8 cellular contexts compared by ENCODE assay signal in the genomic region with DNA sequence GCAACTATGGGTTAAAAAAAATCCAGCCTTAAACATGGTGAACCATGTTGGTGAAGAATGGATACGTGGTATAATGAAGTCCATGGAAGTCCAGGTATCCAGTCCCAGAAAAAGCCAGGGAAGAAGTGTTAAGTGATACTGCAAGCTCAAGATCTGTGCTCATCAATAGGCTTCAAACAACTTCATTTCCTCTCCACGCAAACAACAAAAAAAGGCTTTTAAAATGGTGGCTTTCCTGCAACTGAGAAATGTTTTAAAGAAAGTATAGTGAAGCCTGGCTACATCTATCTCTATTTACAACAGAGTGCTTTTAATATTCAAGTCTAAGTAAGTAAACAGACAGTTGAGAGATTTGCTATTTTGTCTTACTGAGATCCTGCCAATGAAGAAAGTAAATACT. TPM values are rescaled to one million over a fixed set of nuclear protein-coding genes. Genes with fewer than 3 reads are reported as not detected.
A peak's percentile ranks its signal among the peaks of the same experiment; 100 is the strongest.
DNase-seq lines count a peak whose midpoint lies in the region; ATAC-seq and TF ChIP-seq lines count a peak whose summit lies in the region.

No MANE protein-coding gene starts in this region.

- TF ChIP-seq CTCF in activated CD8-positive, alpha-beta T cell treated with anti-CD3 and anti-CD28 coated beads for 36 hours (IDR thresholded peaks at IDR 0.05), result no peak

- POLR2A ChIA-PET in activated CD8-positive, alpha-beta T cell treated with anti-CD3 and anti-CD28 coated beads for 36 hours (lab: Charles Lee), result interaction anchor here (1.3 to 1.4 kb wide), 2 partner anchors 11 to 34 kb away, joined by 3 to 5 read pairs; no protein-coding TSS in a partner anchor
- POLR2A ChIA-PET in HEK293T (lab: Yijun Ruan, JAX), result no interaction called here

- no peak for DNase-seq in activated CD4-positive, alpha-beta T cell treated with anti-CD3 and anti-CD28 coated beads, Interleukin-2, amount 10 ng/mL, durations not matched to agents 24 days and 14 days
- DNase-seq in activated CD4-positive, alpha-beta T cell treated with anti-CD3 and anti-CD28 coated beads for 48 hours, result no peak
- DNase-seq in activated CD8-positive, alpha-beta T cell treated with anti-CD3 and anti-CD28 coated beads for 36 hours, result no peak
- DNase-seq in stimulated activated naive CD8-positive, alpha-beta T cell treated with anti-CD3 and anti-CD28 coated beads, Interleukin-15, amount 100 ng/mL, for 72 hours, result no peak
- DNase-seq in HEK293T (ENCODE audit: extremely low spot score) (no peak), GF-D8 (lab: John Stamatoyannopoulos, UW) (no peak)

- H3K9me3 Mint-ChIP-seq in activated CD4-positive, alpha-beta T cell treated with anti-CD3 and anti-CD28 coated beads, Interleukin-2, amount 10 ng/mL, durations not matched to agents 24 days and 14 days, result no peaks in the 10 kb centered on the region
- no peaks in the 10 kb centered on the region for H3K9me3 Mint-ChIP-seq in activated CD8-positive, alpha-beta T cell treated with anti-CD3 and anti-CD28 coated beads for 36 hours
- no peaks in the 10 kb centered on the region for H3K9me3 Mint-ChIP-seq in stimulated activated naive CD8-positive, alpha-beta T cell treated with anti-CD3 and anti-CD28 coated beads, Interleukin-15, amount 100 ng/mL, for 72 hours

- peak overlapping the region; percentile 87 for H3K27ac Mint-ChIP-seq in activated CD4-positive, alpha-beta T cell treated with anti-CD3 and anti-CD28 coated beads, Interleukin-2, amount 10 ng/mL, durations not matched to agents 24 days and 14 days
- H3K27ac Mint-ChIP-seq in activated CD8-positive, alpha-beta T cell treated with anti-CD3 and anti-CD28 coated beads for 36 hours, result peak overlapping the region; percentile 87
- peak overlapping the region; percentile 86 to 97 for H3K27ac Mint-ChIP-seq in stimulated activated naive CD8-positive, alpha-beta T cell treated with anti-CD3 and anti-CD28 coated beads, Interleukin-15, amount 100 ng/mL, for 72 hours

- no peak for ATAC-seq in activated CD8-positive, alpha-beta T cell treated with anti-CD3 and anti-CD28 coated beads for 36 hours
- ATAC-seq in stimulated activated naive CD8-positive, alpha-beta T cell treated with anti-CD3 and anti-CD28 coated beads, Interleukin-15, amount 100 ng/mL, for 72 hours, result no peak
- ATAC-seq in HG02759 (IDR thresholded peaks at IDR 0.05; ENCODE audit: unreplicated experiment), result no peak

- H3K9me3 ChIP-seq in iPS-18c (ENCODE audit: control insufficient read depth, insufficient read depth, low read length), result no peaks in the 10 kb centered on the region

- no peaks in the 10 kb centered on the region for H3K27me3 Mint-ChIP-seq in activated CD4-positive, alpha-beta T cell treated with anti-CD3 and anti-CD28 coated beads, Interleukin-2, amount 10 ng/mL, durations not matched to agents 24 days and 14 days
- H3K27me3 Mint-ChIP-seq in activated CD8-positive, alpha-beta T cell treated with anti-CD3 and anti-CD28 coated beads for 36 hours, result no peaks in the 10 kb centered on the region
- no peaks in the 10 kb centered on the region for H3K27me3 Mint-ChIP-seq in stimulated activated naive CD8-positive, alpha-beta T cell treated with anti-CD3 and anti-CD28 coated beads, Interleukin-15, amount 100 ng/mL, for 72 hours

- H3K4me1 Mint-ChIP-seq in activated CD4-positive, alpha-beta T cell treated with anti-CD3 and anti-CD28 coated beads, Interleukin-2, amount 10 ng/mL, durations not matched to agents 24 days and 14 days, result peaks cover 45% of the 10 kb centered on the region
- peaks cover 57% of the 10 kb centered on the region for H3K4me1 Mint-ChIP-seq in activated CD8-positive, alpha-beta T cell treated with anti-CD3 and anti-CD28 coated beads for 36 hours (ENCODE audit: low read depth)
- peaks cover 52% of the 10 kb centered on the region for H3K4me1 Mint-ChIP-seq in stimulated activated naive CD8-positive, alpha-beta T cell treated with anti-CD3 and anti-CD28 coated beads, Interleukin-15, amount 100 ng/mL, for 72 hours

- peak overlapping the region; percentile 5 for H3K4me3 ChIP-seq in iPS-18c (ENCODE audit: insufficient read depth, low read depth, low read length)

- CTCF ChIA-PET in activated CD8-positive, alpha-beta T cell treated with anti-CD3 and anti-CD28 coated beads for 36 hours (lab: Charles Lee), result interaction anchor here (1.3 to 3.1 kb wide), 6 partner anchors 12 to 197 kb away, joined by 3 to 12 read pairs (median 4); no protein-coding TSS in a partner anchor
- CTCF ChIA-PET in HEK293T (lab: Yijun Ruan, JAX), result interaction anchor here (0.5 kb wide), 1 partner anchor 151 kb away, joined by 3 read pairs; no protein-coding TSS in a partner anchor

- peak overlapping the region; percentile 86 for H3K4me3 Mint-ChIP-seq in activated CD4-positive, alpha-beta T cell treated with anti-CD3 and anti-CD28 coated beads, Interleukin-2, amount 10 ng/mL, durations not matched to agents 24 days and 14 days
- peak overlapping the region; percentile 88 for H3K4me3 Mint-ChIP-seq in activated CD8-positive, alpha-beta T cell treated with anti-CD3 and anti-CD28 coated beads for 36 hours
- peak overlapping the region; percentile 68 to 86 for H3K4me3 Mint-ChIP-seq in stimulated activated naive CD8-positive, alpha-beta T cell treated with anti-CD3 and anti-CD28 coated beads, Interleukin-15, amount 100 ng/mL, for 72 hours

- intact Hi-C loops in activated CD4-positive, alpha-beta T cell treated with anti-CD3 and anti-CD28 coated beads, Interleukin-2, amount 10 ng/mL, durations not matched to agents 24 days and 14 days (cut with micrococcal nuclease), result loop anchor here (2.0 to 10.0 kb wide), 5 partner anchors 20 to 1288 kb away; partner anchors contain the start of genes CD38, CPEB2, FBXL5 and QDPR
- intact Hi-C loops in activated CD8-positive, alpha-beta T cell treated with anti-CD3 and anti-CD28 coated beads for 36 hours (cut with micrococcal nuclease), result loop anchor here (5.0 kb wide), 1 partner anchor 33 kb away; no protein-coding TSS in a partner anchor

- H3K36me3 Mint-ChIP-seq in activated CD4-positive, alpha-beta T cell treated with anti-CD3 and anti-CD28 coated beads, Interleukin-2, amount 10 ng/mL, durations not matched to agents 24 days and 14 days (ENCODE audit: low read depth), result peaks cover 19% of the 10 kb centered on the region
- peaks cover 25% of the 10 kb centered on the region for H3K36me3 Mint-ChIP-seq in activated CD8-positive, alpha-beta T cell treated with anti-CD3 and anti-CD28 coated beads for 36 hours (ENCODE audit: low read depth)

TF ChIP-seq in HEK293T, 16 proteins besides CTCF, POLR2A, EP300 and RAD21:
- TF ChIP-seq HDGF (IDR thresholded peaks at IDR 0.05; ENCODE audit: borderline replicate concordance), result no peak
- no peak for TF ChIP-seq SUZ12 (IDR thresholded peaks at IDR 0.05)
- TF ChIP-seq PKNOX1 (IDR thresholded peaks at IDR 0.05), result no peak
- TF ChIP-seq LEF1 (IDR thresholded peaks at IDR 0.05; ENCODE audit: borderline replicate concordance), result no peak
- TF ChIP-seq TARDBP (IDR thresholded peaks at IDR 0.05), result no peak
- no peak for TF ChIP-seq ELF4 (IDR thresholded peaks at IDR 0.05)
- no peak for TF ChIP-seq FOXM1 (IDR thresholded peaks at IDR 0.05; ENCODE audit: borderline replicate concordance)
- no peak for TF ChIP-seq FOXA1 (IDR thresholded peaks at IDR 0.05)
- no peak for TF ChIP-seq CTBP1 (IDR thresholded peaks at IDR 0.05; ENCODE audit: borderline replicate concordance)
- TF ChIP-seq FOXK2 (IDR thresholded peaks at IDR 0.05), result no peak
- no peak for TF ChIP-seq L3MBTL2 (conservative IDR thresholded peaks at IDR 0.05)
- no peak for TF ChIP-seq BHLHE40 (IDR thresholded peaks at IDR 0.05; ENCODE audit: borderline replicate concordance)
- TF ChIP-seq ZNF384 (IDR thresholded peaks at IDR 0.05), result no peak
- TF ChIP-seq ARNT (IDR thresholded peaks at IDR 0.05), result no peak

RNA-seq across cellular contexts. Expression of gene TAPT1, which starts 1.6 kb away (rescaled TPM):
- total RNA-seq in activated CD4-positive, alpha-beta T cell treated with anti-CD3 and anti-CD28 coated beads, Interleukin-2, amount 10 ng/mL, durations not matched to agents 24 days and 14 days, result 27.2 and 29.3 TPM in 2 replicates
- 10 to 100 TPM; 34.2 to 35.5 TPM for total RNA-seq in activated CD8-positive, alpha-beta T cell treated with anti-CD3 and anti-CD28 coated beads for 36 hours
